Comparison of ENCODE assay signal across 6 cellular contexts in the genomic region with DNA sequence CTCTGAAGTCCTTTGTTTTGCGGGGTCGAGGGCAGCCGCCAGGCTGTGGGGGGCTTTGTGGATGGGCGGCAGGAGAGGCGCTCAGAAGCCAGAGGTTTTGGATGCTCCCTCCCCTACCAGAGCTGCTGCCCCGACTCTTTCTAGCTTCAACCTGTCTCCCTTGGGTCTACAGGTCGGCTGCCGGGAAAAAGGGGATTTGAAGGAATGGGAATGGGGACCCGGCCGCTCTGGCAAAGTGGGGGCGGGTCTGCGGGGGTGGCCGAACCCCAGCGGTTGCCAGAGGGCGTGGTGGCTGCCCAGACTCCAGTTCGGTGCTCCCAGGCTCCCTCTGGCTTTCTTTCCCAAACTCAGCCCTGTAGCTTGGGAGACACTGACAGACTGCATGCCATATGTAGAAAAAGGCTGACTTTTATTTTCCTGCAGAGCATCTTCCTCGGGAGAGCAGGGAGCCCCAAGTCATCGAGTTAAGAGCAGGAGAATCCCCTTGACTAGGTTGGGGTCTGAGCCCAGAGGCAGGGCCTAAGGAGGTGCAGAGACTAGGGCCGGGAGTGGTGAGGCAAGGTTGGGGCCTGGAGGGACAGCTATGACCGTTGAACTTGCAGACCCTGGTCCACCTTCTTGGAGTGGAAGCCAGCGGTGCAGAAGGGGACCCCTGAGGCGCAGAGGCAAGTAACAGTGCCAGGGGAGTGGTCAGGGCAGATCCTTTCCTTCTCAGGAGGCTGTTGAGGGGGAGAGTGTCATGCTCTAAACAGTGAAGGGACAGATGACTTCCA. TPM values are rescaled to one million over a fixed set of nuclear protein-coding genes. Genes with fewer than 3 reads are reported as not detected.
A peak's percentile ranks its signal among the peaks of the same experiment; 100 is the strongest.
DNase-seq lines count a peak whose midpoint lies in the region; ATAC-seq, FAIRE-seq and TF ChIP-seq lines count a peak whose summit lies in the region.

No MANE protein-coding gene starts in this region.

- peak overlapping the region; percentile 80 for H3K4me2 ChIP-seq in mesenchymal stem cell (ENCODE audit: low read length, poor library complexity, severe bottlenecking)

- H3K79me1 ChIP-seq in mesenchymal stem cell (replicated peaks; ENCODE audit: low read length, poor library complexity, severe bottlenecking) = peaks cover 2% of the 10 kb centered on the region

- no peak overlapping the region for H2AFZ ChIP-seq in mesenchymal stem cell (ENCODE audit: low read depth, low read length)

- peaks cover 27% of the 10 kb centered on the region for H3K4me1 ChIP-seq in mesenchymal stem cell (ENCODE audit: control insufficient read depth, insufficient read depth, low read depth, low read length)

- H3K27ac ChIP-seq in mesenchymal stem cell (ENCODE audit: low read length, poor library complexity, severe bottlenecking) = peak overlapping the region; percentile 99

- peak overlapping the region; percentile 90 for H2BK5ac ChIP-seq in mesenchymal stem cell (ENCODE audit: low read depth, low read length, poor library complexity, severe bottlenecking)

- H2BK15ac ChIP-seq in mesenchymal stem cell (ENCODE audit: low read depth, poor library complexity, severe bottlenecking) = peak overlapping the region; percentile 97

- H3K36me3 Mint-ChIP-seq in activated T-helper 2 cell treated with anti-CD3 and anti-CD28 coated beads, Interferon-gamma antibody, Interleukin-2, Interleukin-4, amounts not matched to agents 10 μg/mL and 5 μg/mL and 100 μg/mL, durations not matched to agents 14 hours and 24 hours and 36 hours (ENCODE audit: low read depth) = peaks cover 39% of the 10 kb centered on the region

- H2BK12ac ChIP-seq in mesenchymal stem cell (ENCODE audit: low read length in 2 of 2) = peak overlapping the region in 1 of 2 experiments; percentile 70

- peak overlapping the region; percentile 97 for H2BK120ac ChIP-seq in mesenchymal stem cell (ENCODE audit: low read depth, low read length)

- H4K91ac ChIP-seq in mesenchymal stem cell (ENCODE audit: low read length) = peak overlapping the region; percentile 90

- peak; percentile 51 for TF ChIP-seq POLR2A in GM19099 (IDR thresholded peaks at IDR 0.05; ENCODE audit: extremely low read depth, insufficient read length, low read depth)
- TF ChIP-seq POLR2A in GM12892 (IDR thresholded peaks at IDR 0.05; ENCODE audit: low read depth, low read length) = no peak

- peak overlapping the region; percentile 72 to 82 for H3K4ac ChIP-seq in mesenchymal stem cell (ENCODE audit: low read depth in 1 of 2, low read length in 2 of 2)

- ATAC-seq in GM21526 (IDR thresholded peaks at IDR 0.05; ENCODE audit: low FRiP score, unreplicated experiment) (no peak), HG03342 (IDR thresholded peaks at IDR 0.05; ENCODE audit: unreplicated experiment) (no peak)

- no peaks in the 10 kb centered on the region for H3K27me3 Mint-ChIP-seq in activated T-helper 2 cell treated with anti-CD3 and anti-CD28 coated beads, Interferon-gamma antibody, Interleukin-2, Interleukin-4, amounts not matched to agents 10 μg/mL and 5 μg/mL and 100 μg/mL, durations not matched to agents 14 hours and 24 hours and 36 hours (ENCODE audit: low read depth)

- H3K9ac ChIP-seq in mesenchymal stem cell (ENCODE audit: low read length) = peak overlapping the region; percentile 95

- H3K27ac Mint-ChIP-seq in activated T-helper 2 cell treated with anti-CD3 and anti-CD28 coated beads, Interferon-gamma antibody, Interleukin-2, Interleukin-4, amounts not matched to agents 10 μg/mL and 5 μg/mL and 100 μg/mL, durations not matched to agents 14 hours and 24 hours and 36 hours = peak overlapping the region; percentile 93

- no peak for DNase-seq in activated T-helper 2 cell treated with anti-CD3 and anti-CD28 coated beads, Interferon-gamma antibody, Interleukin-2, Interleukin-4, amounts not matched to agents 10 μg/mL and 5 μg/mL and 100 μg/mL, durations not matched to agents 14 hours and 24 hours and 36 hours (ENCODE audit: low spot score)
- peak; percentile 59 for DNase-seq in mesenchymal stem cell
- no peak for DNase-seq in GM12892 (ENCODE audit: insufficient read length)

- no peaks in the 10 kb centered on the region for H3K9me3 Mint-ChIP-seq in activated T-helper 2 cell treated with anti-CD3 and anti-CD28 coated beads, Interferon-gamma antibody, Interleukin-2, Interleukin-4, amounts not matched to agents 10 μg/mL and 5 μg/mL and 100 μg/mL, durations not matched to agents 14 hours and 24 hours and 36 hours

- no peak overlapping the region for H3K23ac ChIP-seq in mesenchymal stem cell (ENCODE audit: low read length in 2 of 2)

- intact Hi-C loops in activated T-helper 2 cell treated with anti-CD3 and anti-CD28 coated beads, Interferon-gamma antibody, Interleukin-2, Interleukin-4, amounts not matched to agents 10 μg/mL and 5 μg/mL and 100 μg/mL, durations not matched to agents 14 hours and 24 hours and 36 hours (cut with micrococcal nuclease) = loop anchor here (1.0 to 5.0 kb wide), 3 partner anchors 29 to 964 kb away; a partner anchor contains a TSS

- H3K4me1 Mint-ChIP-seq in activated T-helper 2 cell treated with anti-CD3 and anti-CD28 coated beads, Interferon-gamma antibody, Interleukin-2, Interleukin-4, amounts not matched to agents 10 μg/mL and 5 μg/mL and 100 μg/mL, durations not matched to agents 14 hours and 24 hours and 36 hours (ENCODE audit: low read depth) = peaks cover 31% of the 10 kb centered on the region

- peak overlapping the region; percentile 2 for H4K8ac ChIP-seq in mesenchymal stem cell (ENCODE audit: low read length)

- WGBS in mesenchymal stem cell = 15% methylated on average over 19 of the region's 22 CpGs

- H3K36me3 ChIP-seq in mesenchymal stem cell (ENCODE audit: control insufficient read depth in 1 of 2, insufficient read depth in 2 of 2, low read depth in 1 of 2, low read length in 2 of 2) = peaks cover 15 to 24% of the 10 kb centered on the region in 2 experiments

- peak overlapping the region in 1 of 2 experiments; percentile 97 for H3K14ac ChIP-seq in mesenchymal stem cell (ENCODE audit: low read length in 2 of 2)

- H3K9me3 ChIP-seq in mesenchymal stem cell (ENCODE audit: control insufficient read depth, low read length) = no peaks in the 10 kb centered on the region

- H3K27me3 ChIP-seq in mesenchymal stem cell (ENCODE audit: control insufficient read depth in 1 of 2, insufficient read depth in 1 of 2, low read length in 2 of 2) = no peaks in the 10 kb centered on the region

- peak overlapping the region; percentile 97 for H3K4me3 Mint-ChIP-seq in activated T-helper 2 cell treated with anti-CD3 and anti-CD28 coated beads, Interferon-gamma antibody, Interleukin-2, Interleukin-4, amounts not matched to agents 10 μg/mL and 5 μg/mL and 100 μg/mL, durations not matched to agents 14 hours and 24 hours and 36 hours (ENCODE audit: low read depth)

- peak overlapping the region; percentile 4 for H2AK5ac ChIP-seq in mesenchymal stem cell (ENCODE audit: low read length, severe bottlenecking)

- FAIRE-seq in GM12892 (lab: Jason Lieb, UNC) = no peak

- H3K4me3 ChIP-seq in mesenchymal stem cell (ENCODE audit: insufficient read depth in 1 of 2, low read depth in 1 of 2, low read length in 2 of 2) = peak overlapping the region; percentile 83 to 93

- peak overlapping the region; percentile 96 to 98 for H3K18ac ChIP-seq in mesenchymal stem cell (ENCODE audit: low read depth in 1 of 2, low read length in 2 of 2)

RNA-seq across cellular contexts. Expression of a gene that starts 1.4 kb away (rescaled TPM):
- 137 and 144 TPM in 2 replicates for total RNA-seq in activated T-helper 2 cell treated with anti-CD3 and anti-CD28 coated beads, Interferon-gamma antibody, Interleukin-2, Interleukin-4, amounts not matched to agents 10 μg/mL and 5 μg/mL and 100 μg/mL, durations not matched to agents 14 hours and 24 hours and 36 hours
- polyA plus RNA-seq in mesenchymal stem cell (2013, experiment 1 of 2) = 156 TPM
- 153 TPM for polyA plus RNA-seq in mesenchymal stem cell (2013, experiment 2 of 2)
- polyA plus RNA-seq in GM12892 (2012; ENCODE audit: missing spikeins) = 42.5 TPM

RNA-seq across cellular contexts. Expression of a gene that starts 2.9 kb away (rescaled TPM):
- total RNA-seq in activated T-helper 2 cell treated with anti-CD3 and anti-CD28 coated beads, Interferon-gamma antibody, Interleukin-2, Interleukin-4, amounts not matched to agents 10 μg/mL and 5 μg/mL and 100 μg/mL, durations not matched to agents 14 hours and 24 hours and 36 hours = 23.1 and 24.2 TPM in 2 replicates
- polyA plus RNA-seq in mesenchymal stem cell (2013, experiment 1 of 2) = 35.3 TPM
- 36.1 TPM for polyA plus RNA-seq in mesenchymal stem cell (2013, experiment 2 of 2)
- 20.7 TPM for polyA plus RNA-seq in GM12892 (2012; ENCODE audit: missing spikeins)

RNA-seq across cellular contexts. Expression of a gene that starts 15.0 kb away (rescaled TPM):
- total RNA-seq in activated T-helper 2 cell treated with anti-CD3 and anti-CD28 coated beads, Interferon-gamma antibody, Interleukin-2, Interleukin-4, amounts not matched to agents 10 μg/mL and 5 μg/mL and 100 μg/mL, durations not matched to agents 14 hours and 24 hours and 36 hours = 48.4 and 48.5 TPM in 2 replicates
- 18.7 TPM for polyA plus RNA-seq in mesenchymal stem cell (2013, experiment 1 of 2)
- polyA plus RNA-seq in mesenchymal stem cell (2013, experiment 2 of 2) = 18.8 TPM
- 26.0 TPM for polyA plus RNA-seq in GM12892 (2012; ENCODE audit: missing spikeins)

RNA-seq across cellular contexts. Expression of a gene that starts 29.2 kb away (rescaled TPM):
- 88.3 and 96.6 TPM in 2 replicates for total RNA-seq in activated T-helper 2 cell treated with anti-CD3 and anti-CD28 coated beads, Interferon-gamma antibody, Interleukin-2, Interleukin-4, amounts not matched to agents 10 μg/mL and 5 μg/mL and 100 μg/mL, durations not matched to agents 14 hours and 24 hours and 36 hours
- polyA plus RNA-seq in mesenchymal stem cell (2013, experiment 1 of 2) = 9.8 TPM
- polyA plus RNA-seq in mesenchymal stem cell (2013, experiment 2 of 2) = 8.6 TPM
- polyA plus RNA-seq in GM12892 (2012; ENCODE audit: missing spikeins) = 56.4 TPM

RNA-seq across cellular contexts. Expression of a gene that starts 32.3 kb away (rescaled TPM):
- 1,115 and 1,128 TPM in 2 replicates for total RNA-seq in activated T-helper 2 cell treated with anti-CD3 and anti-CD28 coated beads, Interferon-gamma antibody, Interleukin-2, Interleukin-4, amounts not matched to agents 10 μg/mL and 5 μg/mL and 100 μg/mL, durations not matched to agents 14 hours and 24 hours and 36 hours
- 839 TPM for polyA plus RNA-seq in mesenchymal stem cell (2013, experiment 1 of 2)
- polyA plus RNA-seq in mesenchymal stem cell (2013, experiment 2 of 2) = 819 TPM
- 826 TPM for polyA plus RNA-seq in GM12892 (2012; ENCODE audit: missing spikeins)
